1 cellular context compared by ENCODE assay signal in the genomic region with DNA sequence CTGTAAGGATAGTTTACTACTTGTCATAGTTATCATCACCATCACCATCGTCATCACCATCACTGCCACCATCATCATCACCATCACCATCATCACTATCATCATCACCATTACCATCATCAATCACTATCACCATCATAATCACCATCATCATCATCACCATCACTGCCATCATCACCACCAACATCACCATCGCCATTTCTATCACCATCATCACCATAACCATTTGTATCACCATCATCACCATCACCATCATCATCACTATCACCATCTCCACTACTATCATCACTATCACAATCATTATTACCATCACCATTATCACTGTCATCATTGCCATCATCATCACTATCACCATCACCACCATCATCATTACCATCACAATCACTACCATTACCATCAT.
TF ChIP-seq lines count a peak whose summit lies in the region.

No MANE protein-coding gene starts in this region.

TF ChIP-seq in HepG2, 621 proteins besides CTCF, POLR2A, EP300 and RAD21 (continued from another document):
- TF ChIP-seq HNRNPH1 (optimal IDR thresholded peaks at IDR 0.05; ENCODE audit: low read depth, low read length) (no peak), ATF7 (IDR thresholded peaks at IDR 0.05) (peak; percentile 50), ATF7 (CRISPR knock-in tag; IDR thresholded peaks at IDR 0.05) (no peak), CREB1 (IDR thresholded peaks at IDR 0.05) (peak; percentile 99), CREB1 (CRISPR knock-in tag; IDR thresholded peaks at IDR 0.05) (no peak), IKZF1 (IDR thresholded peaks at IDR 0.05) (peak; percentile 82; the same call in 1 of the 2 replicates), SOX5 (CRISPR knock-in tag; IDR thresholded peaks at IDR 0.05; ENCODE audit: borderline replicate concordance) (no peak), ZNF431 (CRISPR knock-in tag; IDR thresholded peaks at IDR 0.05; ENCODE audit: borderline replicate concordance, low read depth) (no peak), ZFX (CRISPR knock-in tag; IDR thresholded peaks at IDR 0.05; ENCODE audit: low read depth) (no peak), SP1 (IDR thresholded peaks at IDR 0.05) (peak; percentile 33; the same call in 1 of the 2 replicates), SP1 (CRISPR knock-in tag; IDR thresholded peaks at IDR 0.05) (no peak), ZNF282 (IDR thresholded peaks at IDR 0.05; ENCODE audit: partially characterized antibody) (peak; percentile 75)
- TF ChIP-seq, protein P1, sequence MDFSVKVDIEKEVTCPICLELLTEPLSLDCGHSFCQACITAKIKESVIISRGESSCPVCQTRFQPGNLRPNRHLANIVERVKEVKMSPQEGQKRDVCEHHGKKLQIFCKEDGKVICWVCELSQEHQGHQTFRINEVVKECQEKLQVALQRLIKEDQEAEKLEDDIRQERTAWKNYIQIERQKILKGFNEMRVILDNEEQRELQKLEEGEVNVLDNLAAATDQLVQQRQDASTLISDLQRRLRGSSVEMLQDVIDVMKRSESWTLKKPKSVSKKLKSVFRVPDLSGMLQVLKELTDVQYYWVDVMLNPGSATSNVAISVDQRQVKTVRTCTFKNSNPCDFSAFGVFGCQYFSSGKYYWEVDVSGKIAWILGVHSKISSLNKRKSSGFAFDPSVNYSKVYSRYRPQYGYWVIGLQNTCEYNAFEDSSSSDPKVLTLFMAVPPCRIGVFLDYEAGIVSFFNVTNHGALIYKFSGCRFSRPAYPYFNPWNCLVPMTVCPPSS (IDR thresholded peaks at IDR 0.05): peak; percentile 98
